Comparison of ENCODE assay signal across 22 cellular contexts in genomic region chr6:64170326-64170725, GRCh38.
"Had no signal": no experiment of that assay in that cellular context is flagged by ENCODE, and none has a peak within 500 bp of the region (broad histone marks: within the 10 kb centered on the region; RNA-seq: fewer than 3 reads in every experiment).

No MANE protein-coding gene starts in this region.

- ATAC-seq: activated T-helper 17 cell treated with anti-CD3 and anti-CD28 coated beads, Interleukin-2, amount 50 U/mL, for 72 hours; K562 had no signal

- FAIRE-seq: K562 had no signal

- DNase-seq: activated B cell treated with CpG ODN at 0.5 μM for 24 hours; activated CD4-positive, alpha-beta memory T cell treated with anti-CD3 and anti-CD28 coated beads for 36 hours; activated CD4-positive, alpha-beta T cell treated with anti-CD3 and anti-CD28 coated beads, Interleukin-2, amount 10 ng/mL, durations not matched to agents 7 days and 5 days; activated CD8-positive, alpha-beta memory T cell treated with anti-CD3 and anti-CD28 coated beads for 24 hours; activated gamma-delta T cell; activated naive CD4-positive, alpha-beta T cell treated with anti-CD3 and anti-CD28 coated beads for 36 hours; activated T-cell treated with anti-CD3 and anti-CD28 coated beads, Interleukin-2, amount 50 U/mL, for 48 hours; anterior cingulate cortex; caudate nucleus; Karpas-422; NCI-H1105 treated with DMSO at 0.1 percent for 48 hours; NCI-H1436 treated with DMSO at 0.1 percent for 48 hours; NCI-H187 treated with DMSO at 0.1 percent for 48 hours; NCI-H2081 treated with DMSO at 0.1 percent for 48 hours; NCI-H446; NCI-H524; PC-9; SIG-M5; T-helper 1 cell had no signal

- H3K4me3 ChIP-seq: K562, PC-9, SK-N-MC had no signal

- H3K27ac ChIP-seq: PC-9, SK-N-MC had no signal
